ENCODE assay signal across 21 cellular contexts in genomic region chr1:82343381-82343780, GRCh38.
"Had no signal": no experiment of that assay in that cellular context is flagged by ENCODE, and none has a peak within 500 bp of the region (broad histone marks: within the 10 kb centered on the region; RNA-seq: fewer than 3 reads in every experiment).

No MANE protein-coding gene starts in this region.

- H3K27ac Mint-ChIP-seq: activated CD4-positive, alpha-beta T cell treated with anti-CD3 and anti-CD28 coated beads, Interleukin-2, amount 10 ng/mL, durations not matched to agents 24 days and 14 days; activated CD8-positive, alpha-beta T cell treated with anti-CD3 and anti-CD28 coated beads, Interleukin-2, amount 10 ng/mL, durations not matched to agents 7 days and 5 days; activated naive CD4-positive, alpha-beta T cell treated with anti-CD3 and anti-CD28 coated beads, Interleukin-2, amount 50 U/mL, for 24 hours; naive B cell; neural progenitor cell; progenitor cell of endocrine pancreas; stimulated activated naive CD8-positive, alpha-beta T cell treated with anti-CD3 and anti-CD28 coated beads, Interleukin-15, Interleukin-2, amounts not matched to agents 100 ng/mL and 50 ng/mL, for 24 hours had no signal

- H3K9me3 ChIP-seq: breast epithelium, gastrocnemius medialis, lower lobe of right lung, tibial artery had no signal

- H3K4me3 Mint-ChIP-seq: activated CD4-positive, alpha-beta T cell treated with anti-CD3 and anti-CD28 coated beads, Interleukin-2, amount 10 ng/mL, durations not matched to agents 24 days and 14 days; activated CD8-positive, alpha-beta T cell treated with anti-CD3 and anti-CD28 coated beads, Interleukin-2, amount 10 ng/mL, durations not matched to agents 7 days and 5 days; activated naive CD4-positive, alpha-beta T cell treated with anti-CD3 and anti-CD28 coated beads, Interleukin-2, amount 50 U/mL, for 24 hours; central memory CD8-positive, alpha-beta T cell; neural progenitor cell; stimulated activated naive CD8-positive, alpha-beta T cell treated with anti-CD3 and anti-CD28 coated beads, Interleukin-15, Interleukin-2, amounts not matched to agents 100 ng/mL and 50 ng/mL, for 24 hours had no signal

- H3K36me3 Mint-ChIP-seq: activated naive CD4-positive, alpha-beta T cell treated with anti-CD3 and anti-CD28 coated beads, Interleukin-2, amount 50 U/mL, for 24 hours; naive B cell; neural progenitor cell had no signal

- H3K27ac ChIP-seq: breast epithelium, coronary artery, gastrocnemius medialis, lower lobe of right lung, neural progenitor cell had no signal

- H3K36me3 ChIP-seq: breast epithelium, gastrocnemius medialis, lower lobe of right lung, neural progenitor cell, tibial artery had no signal

- H3K4me3 ChIP-seq: breast epithelium, coronary artery, gastrocnemius medialis, lower lobe of right lung, neural progenitor cell, tibial artery had no signal

- H3K27me3 Mint-ChIP-seq: activated CD4-positive, alpha-beta T cell treated with anti-CD3 and anti-CD28 coated beads, Interleukin-2, amount 10 ng/mL, durations not matched to agents 24 days and 14 days; activated naive CD4-positive, alpha-beta T cell treated with anti-CD3 and anti-CD28 coated beads, Interleukin-2, amount 50 U/mL, for 24 hours; central memory CD8-positive, alpha-beta T cell; naive B cell; progenitor cell of endocrine pancreas had no signal

- H3K4me1 ChIP-seq: breast epithelium, gastrocnemius medialis, lower lobe of right lung had no signal

- DNase-seq: activated CD4-positive, alpha-beta T cell treated with anti-CD3 and anti-CD28 coated beads, Interleukin-2, amount 10 ng/mL, durations not matched to agents 24 days and 14 days; activated CD8-positive, alpha-beta T cell treated with anti-CD3 and anti-CD28 coated beads, Interleukin-2, amount 10 ng/mL, durations not matched to agents 7 days and 5 days; activated gamma-delta T cell treated with Interleukin-2 at 50 U/mL for 16 hours; aorta; gastrocnemius medialis; hypothalamus; islet precursor cell; left cardiac atrium; lower lobe of right lung; naive B cell; stimulated activated CD4-positive, alpha-beta T cell treated with anti-CD3 and anti-CD28 coated beads, Interleukin-12 subunit alpha, Interleukin-12 subunit beta, amount 100 ng/mL, for 4 hours; tibial artery had no signal

- H3K9me3 Mint-ChIP-seq: activated CD4-positive, alpha-beta T cell treated with anti-CD3 and anti-CD28 coated beads, Interleukin-2, amount 10 ng/mL, durations not matched to agents 24 days and 14 days; activated naive CD4-positive, alpha-beta T cell treated with anti-CD3 and anti-CD28 coated beads, Interleukin-2, amount 50 U/mL, for 24 hours; stimulated activated naive CD8-positive, alpha-beta T cell treated with anti-CD3 and anti-CD28 coated beads, Interleukin-15, Interleukin-2, amounts not matched to agents 100 ng/mL and 50 ng/mL, for 24 hours had no signal

- H3K27me3 ChIP-seq: breast epithelium, gastrocnemius medialis, neural progenitor cell, tibial artery had no signal

- H3K4me2 ChIP-seq: neural progenitor cell had no signal

- H3K4me1 Mint-ChIP-seq: activated CD4-positive, alpha-beta T cell treated with anti-CD3 and anti-CD28 coated beads, Interleukin-2, amount 10 ng/mL, durations not matched to agents 24 days and 14 days; activated naive CD4-positive, alpha-beta T cell treated with anti-CD3 and anti-CD28 coated beads, Interleukin-2, amount 50 U/mL, for 24 hours; central memory CD8-positive, alpha-beta T cell; naive B cell had no signal

- ATAC-seq: activated CD4-positive, CD25-positive, alpha-beta regulatory T cell treated with anti-CD3 and anti-CD28 coated beads, Interleukin-2, amount 50 U/mL, for 24 hours; activated CD8-positive, alpha-beta T cell treated with anti-CD3 and anti-CD28 coated beads, Interleukin-2, amount 10 ng/mL, durations not matched to agents 7 days and 5 days; gastrocnemius medialis; left cardiac atrium; lower lobe of right lung; SK-N-SH treated with all-trans-retinoic acid at 6 μM for 48 hours had no signal

- H3K9ac ChIP-seq: neural progenitor cell had no signal
